8 cellular contexts compared by ENCODE assay signal in genomic region chr5:180071418-180072255, GRCh38. TPM values are rescaled to one million over a fixed set of nuclear protein-coding genes. Genes with fewer than 3 reads are reported as not detected.
A peak's percentile ranks its signal among the peaks of the same experiment; 100 is the strongest.
DNase-seq lines count a peak whose midpoint lies in the region; ATAC-seq and TF ChIP-seq lines count a peak whose summit lies in the region.

Gene RNF130, minus strand, starts transcription at chr5:180071759. Its CDS starts 57 bp downstream, at chr5:180071702.

- H3K27me3 Mint-ChIP-seq in Caco-2 (ENCODE audit: insufficient read depth, unreplicated experiment) = peaks cover 11% of the 10 kb centered on the region
- no peaks in the 10 kb centered on the region for H3K27me3 Mint-ChIP-seq in central memory CD8-positive, alpha-beta T cell

- no peaks in the 10 kb centered on the region; the same call in 1 of the 2 replicates for H3K27me3 ChIP-seq in Caco-2 (replicated peaks; ENCODE audit: control insufficient read depth, insufficient read depth, low read length)

- peaks cover 21% of the 10 kb centered on the region for H3K36me3 Mint-ChIP-seq in Caco-2 (ENCODE audit: insufficient read depth, unreplicated experiment)
- H3K36me3 Mint-ChIP-seq in central memory CD8-positive, alpha-beta T cell (ENCODE audit: insufficient read depth) = peaks cover 2% of the 10 kb centered on the region

- peaks cover 6% of the 10 kb centered on the region for H3K4me1 Mint-ChIP-seq in Caco-2 (ENCODE audit: low read depth, unreplicated experiment)
- peaks cover 22% of the 10 kb centered on the region for H3K4me1 Mint-ChIP-seq in central memory CD8-positive, alpha-beta T cell

- peak; percentile 91 to 97 for DNase-seq in Caco-2
- DNase-seq in NCI-H2227 (lab: John Stamatoyannopoulos, UW; ENCODE audit: unreplicated experiment) = peak; percentile 93
- peak; percentile 82 to 83 for DNase-seq in activated CD4-positive, alpha-beta T cell treated with anti-CD3 and anti-CD28 coated beads for 24 hours (ENCODE audit: low read depth in 2 of 2)
- DNase-seq in central memory CD8-positive, alpha-beta T cell (ENCODE audit: low spot score in 2 of 2) = peak; percentile 70 to 75
- peak; percentile 93 for DNase-seq in iris pigment epithelial cell (ENCODE audit: low read depth)
- DNase-seq in smooth muscle cell of the brain vasculature (ENCODE audit: low read depth, low spot score) = peak; percentile 74
- no peak for DNase-seq in OCI-M2 (lab: John Stamatoyannopoulos, UW; ENCODE audit: unreplicated experiment)

- H3K4me1 ChIP-seq in Caco-2 (peaks cover 12% of the 10 kb centered on the region; the same call in 1 of the 2 replicates), HEK293 (ENCODE audit: control insufficient read depth, insufficient read depth, low read length) (0 out of 2 replicates have a peak, but pooled peaks cover 4% of the 10 kb centered on the region)

- H3K27ac Mint-ChIP-seq in Caco-2 (ENCODE audit: unreplicated experiment) = peak within 1 kb of the TSS; percentile 63
- peak within 1 kb of the TSS; percentile 70 for H3K27ac Mint-ChIP-seq in central memory CD8-positive, alpha-beta T cell (ENCODE audit: low read depth)

- H3K9me3 ChIP-seq in Caco-2 (peaks cover 5% of the 10 kb centered on the region; the same call in 1 of the 2 replicates), HEK293 (ENCODE audit: control insufficient read depth, insufficient read depth, low read depth, low read length) (no peaks in the 10 kb centered on the region)

- H3K9me3 Mint-ChIP-seq in Caco-2 (ENCODE audit: unreplicated experiment) = no peaks in the 10 kb centered on the region
- no peaks in the 10 kb centered on the region for H3K9me3 Mint-ChIP-seq in central memory CD8-positive, alpha-beta T cell

- H3K27ac ChIP-seq in HEK293 (ENCODE audit: extremely low read depth, low read depth, low read length) = peak within 1 kb of the TSS; percentile 88; the same call in 1 of the 2 replicates

- peak within 1 kb of the TSS; percentile 95 for H3K4me3 ChIP-seq in Caco-2 (ENCODE audit: low read depth, low read length)
- H3K4me3 ChIP-seq in HEK293 (ENCODE audit: low read depth, low read length) = peak within 1 kb of the TSS; percentile 86

- H3K4me3 Mint-ChIP-seq in Caco-2 (ENCODE audit: unreplicated experiment) = peak within 1 kb of the TSS; percentile 90
- peak within 1 kb of the TSS; percentile 80 for H3K4me3 Mint-ChIP-seq in central memory CD8-positive, alpha-beta T cell

- no TSS peak for BruUV-seq in Caco-2 (replicated peaks; lab: Mats Ljungman, UMichigan)

- POLR2A ChIA-PET in Caco-2 (lab: Charles Lee) = interaction anchor here (0.5 kb wide), 1 partner anchor 281 kb away, joined by 6 read pairs; the partner anchor contains the start of gene GFPT2
- POLR2A ChIA-PET in HEK293 (lab: Yijun Ruan, JAX) = interaction anchor here (1.1 kb wide), 1 partner anchor 17 kb away, joined by 3 read pairs; no protein-coding TSS in a partner anchor

- TF ChIP-seq CTCF in Caco-2 (IDR thresholded peaks at IDR 0.05; ENCODE audit: insufficient read depth in 1 of 2, low read depth in 1 of 2, low read length in 1 of 2, severe bottlenecking in 1 of 2, unreplicated experiment in 1 of 2) = no peak
- TF ChIP-seq CTCF in HEK293 (tag by site-specific recombination; IDR thresholded peaks at IDR 0.05) = no peak; the same call in 1 of the 2 replicates

- CTCF ChIA-PET in Caco-2 (lab: Charles Lee) (no interaction called here), HEK293 (lab: Yijun Ruan, JAX) (no interaction called here)

- intact Hi-C loops in Caco-2 (cut with micrococcal nuclease; ENCODE audit: unreplicated experiment) = loop anchor here (1.0 kb wide), 1 partner anchor 19 kb away; no protein-coding TSS in a partner anchor

- H3K36me3 ChIP-seq in Caco-2 (ENCODE audit: control insufficient read depth, insufficient read depth, low read length) (no peaks in the 10 kb centered on the region), HEK293 (ENCODE audit: control insufficient read depth in 2 of 2, insufficient read depth in 1 of 2, low read length in 2 of 2) (no peaks in the 10 kb centered on the region)

- peak; percentile 75 for ATAC-seq in central memory CD8-positive, alpha-beta T cell (replicated peaks; ENCODE audit: extremely low read depth, poor library complexity, severe bottlenecking)

TF ChIP-seq in HEK293, 187 proteins besides CTCF, POLR2A, EP300 and RAD21 (continues in another document):
- TF ChIP-seq ZNF558 (tag by site-specific recombination; IDR thresholded peaks at IDR 0.05) = no peak
- TF ChIP-seq ZBTB11 (tag by site-specific recombination; conservative IDR thresholded peaks at IDR 0.05; ENCODE audit: low read depth) = peak; percentile 51
- TF ChIP-seq TRIM28 (IDR thresholded peaks at IDR 0.05; ENCODE audit: borderline replicate concordance, low read length) = no peak; the same call in 1 of the 2 replicates
- TF ChIP-seq SP3 (tag by site-specific recombination; IDR thresholded peaks at IDR 0.05) = peak; percentile 85
- TF ChIP-seq ZNF785 (tag by site-specific recombination; IDR thresholded peaks at IDR 0.05) = no peak
- TF ChIP-seq ZNF530 (tag by site-specific recombination; IDR thresholded peaks at IDR 0.05; ENCODE audit: low read depth) = no peak
- TF ChIP-seq HIC1 (tag by site-specific recombination; IDR thresholded peaks at IDR 0.05) = peak; percentile 74
- TF ChIP-seq ZNF140 (tag by site-specific recombination; IDR thresholded peaks at IDR 0.05) = no peak
- peak; percentile 80 for TF ChIP-seq ZNF335 (tag by site-specific recombination; conservative IDR thresholded peaks at IDR 0.05)
- TF ChIP-seq ZNF776 (tag by site-specific recombination; IDR thresholded peaks at IDR 0.05; ENCODE audit: borderline replicate concordance) = no peak
- peak; percentile 96 for TF ChIP-seq KLF1 (tag by site-specific recombination; IDR thresholded peaks at IDR 0.05)
- peak; percentile 46; the same call in 1 of the 2 replicates for TF ChIP-seq ZNF843 (tag by site-specific recombination; IDR thresholded peaks at IDR 0.05)
- TF ChIP-seq ZBTB1 (tag by site-specific recombination; IDR thresholded peaks at IDR 0.05) = no peak
- TF ChIP-seq KLF10 (tag by site-specific recombination; IDR thresholded peaks at IDR 0.05) = peak; percentile 55
- peak; percentile 61; the same call in 1 of the 2 replicates for TF ChIP-seq ZNF501 (tag by site-specific recombination; IDR thresholded peaks at IDR 0.05)
- 0 out of 2 replicates have a peak, but pooled peaks have one; percentile 49 for TF ChIP-seq ZNF660 (tag by site-specific recombination; IDR thresholded peaks at IDR 0.05)
- TF ChIP-seq YY2 (tag by site-specific recombination; IDR thresholded peaks at IDR 0.05) = no peak
- no peak for TF ChIP-seq ZNF677 (tag by site-specific recombination; IDR thresholded peaks at IDR 0.05)
- no peak for TF ChIP-seq ZNF26 (tag by site-specific recombination; IDR thresholded peaks at IDR 0.05)
- peak; percentile 20; the same call in 1 of the 2 replicates for TF ChIP-seq ZNF10 (tag by site-specific recombination; IDR thresholded peaks at IDR 0.05)

RNA-seq across cellular contexts. Expression of gene RNF130, which starts in this region (rescaled TPM):
- total RNA-seq in Caco-2 (2022) = 30.2 and 34.5 TPM in 2 replicates
